In the genomic region with DNA sequence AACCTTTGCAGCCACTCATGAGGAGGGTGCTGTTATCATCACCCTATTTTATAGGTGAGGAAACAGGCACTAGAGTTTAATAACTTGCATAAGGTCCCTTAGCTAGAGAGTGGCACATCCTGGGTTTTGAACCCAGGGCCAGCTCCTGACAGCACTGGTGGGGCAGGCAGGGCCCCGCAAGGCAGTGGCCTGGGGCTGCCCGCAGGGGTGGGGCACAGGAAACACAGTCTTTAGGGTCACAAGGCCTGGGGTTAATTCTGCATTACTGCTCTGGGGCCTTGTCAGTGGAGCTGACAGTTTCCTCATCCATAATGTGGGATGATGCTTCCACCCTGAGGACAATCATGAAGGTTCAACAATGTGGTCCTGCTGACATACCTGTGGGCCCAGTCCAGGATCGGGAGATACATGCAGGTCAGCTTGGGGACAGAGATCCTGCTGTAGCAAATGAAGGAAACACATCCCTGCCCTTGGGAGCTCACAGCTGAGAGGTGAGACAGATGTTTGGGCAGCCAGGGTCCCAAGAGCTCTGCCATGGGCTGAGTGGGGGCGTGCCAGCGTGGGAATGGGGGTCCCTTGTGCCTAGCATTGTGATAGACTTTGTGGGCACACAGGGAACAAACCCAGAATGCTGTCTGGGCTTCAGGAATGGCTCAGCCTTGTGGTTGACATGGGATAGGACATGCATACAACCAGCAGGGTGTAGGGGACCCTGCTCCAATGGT, we compare ENCODE assay signal across 1 cellular context.
TF ChIP-seq lines count a peak whose summit lies in the region.

No MANE protein-coding gene starts in this region.

TF ChIP-seq in Ishikawa, 13 proteins besides CTCF, POLR2A, EP300 and RAD21 (continued from another document):
- TF ChIP-seq, protein P1, sequence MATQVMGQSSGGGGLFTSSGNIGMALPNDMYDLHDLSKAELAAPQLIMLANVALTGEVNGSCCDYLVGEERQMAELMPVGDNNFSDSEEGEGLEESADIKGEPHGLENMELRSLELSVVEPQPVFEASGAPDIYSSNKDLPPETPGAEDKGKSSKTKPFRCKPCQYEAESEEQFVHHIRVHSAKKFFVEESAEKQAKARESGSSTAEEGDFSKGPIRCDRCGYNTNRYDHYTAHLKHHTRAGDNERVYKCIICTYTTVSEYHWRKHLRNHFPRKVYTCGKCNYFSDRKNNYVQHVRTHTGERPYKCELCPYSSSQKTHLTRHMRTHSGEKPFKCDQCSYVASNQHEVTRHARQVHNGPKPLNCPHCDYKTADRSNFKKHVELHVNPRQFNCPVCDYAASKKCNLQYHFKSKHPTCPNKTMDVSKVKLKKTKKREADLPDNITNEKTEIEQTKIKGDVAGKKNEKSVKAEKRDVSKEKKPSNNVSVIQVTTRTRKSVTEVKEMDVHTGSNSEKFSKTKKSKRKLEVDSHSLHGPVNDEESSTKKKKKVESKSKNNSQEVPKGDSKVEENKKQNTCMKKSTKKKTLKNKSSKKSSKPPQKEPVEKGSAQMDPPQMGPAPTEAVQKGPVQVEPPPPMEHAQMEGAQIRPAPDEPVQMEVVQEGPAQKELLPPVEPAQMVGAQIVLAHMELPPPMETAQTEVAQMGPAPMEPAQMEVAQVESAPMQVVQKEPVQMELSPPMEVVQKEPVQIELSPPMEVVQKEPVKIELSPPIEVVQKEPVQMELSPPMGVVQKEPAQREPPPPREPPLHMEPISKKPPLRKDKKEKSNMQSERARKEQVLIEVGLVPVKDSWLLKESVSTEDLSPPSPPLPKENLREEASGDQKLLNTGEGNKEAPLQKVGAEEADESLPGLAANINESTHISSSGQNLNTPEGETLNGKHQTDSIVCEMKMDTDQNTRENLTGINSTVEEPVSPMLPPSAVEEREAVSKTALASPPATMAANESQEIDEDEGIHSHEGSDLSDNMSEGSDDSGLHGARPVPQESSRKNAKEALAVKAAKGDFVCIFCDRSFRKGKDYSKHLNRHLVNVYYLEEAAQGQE (IDR thresholded peaks at IDR 0.05; ENCODE audit: low read depth), result no peak
